In genomic region chr2:98534761-98535160, GRCh38 we compare ENCODE assay signal across 15 cellular contexts.
DNase-seq lines count a peak whose midpoint lies in the region; TF ChIP-seq lines count a peak whose summit lies in the region.
"Had no signal": no experiment of that assay in that cellular context is flagged by ENCODE, and none has a peak within 500 bp of the region (broad histone marks: within the 10 kb centered on the region; RNA-seq: fewer than 3 reads in every experiment).

No MANE protein-coding gene starts in this region.

- no peak overlapping the region for H3K4ac ChIP-seq in H9 (ENCODE audit: low read depth, low read length)

- no peak overlapping the region for H2AK5ac ChIP-seq in H9 (ENCODE audit: insufficient read length, low read length)

- H2BK120ac ChIP-seq in H9 (ENCODE audit: low read depth, low read length, poor library complexity, severe bottlenecking), result no peak overlapping the region

- H3K27me3 ChIP-seq in H9 (ENCODE audit: insufficient read depth, low read length) (no peaks in the 10 kb centered on the region), spleen (replicated peaks in 1 of 7) (no peaks in the 10 kb centered on the region), Caco-2 (replicated peaks; ENCODE audit: control insufficient read depth, insufficient read depth, low read length) (no peaks in the 10 kb centered on the region)

- TF ChIP-seq POLR2A in spleen (IDR thresholded peaks at IDR 0.05), result no peak

- H4K20me1 ChIP-seq in H9 (ENCODE audit: control insufficient read depth, insufficient read depth, insufficient read length), result no peaks in the 10 kb centered on the region

- no peak for DNase-seq in activated naive CD4-positive, alpha-beta T cell treated with anti-CD3 and anti-CD28 coated beads, Interleukin-2, amount 10 ng/mL, durations not matched to agents 7 days and 5 days
- DNase-seq in activated naive CD4-positive, alpha-beta T cell treated with Interleukin-2 at 50 U/mL for 16 hours, result no peak
- DNase-seq in H9 (no peak), spleen (peak; percentile 56), Caco-2 (no peak)
- no peak for DNase-seq in activated naive CD8-positive, alpha-beta T cell treated with anti-CD3 and anti-CD28 coated beads for 36 hours
- no peak for DNase-seq in effector CD4-positive, alpha-beta T cell
- DNase-seq: NCI-H187, NCI-H345, NCI-H526 treated with DMSO at 0.1 percent for 48 hours, OCI-M1, SHP77 treated with DMSO at 0.1 percent for 48 hours had no signal

- H3K23me2 ChIP-seq in H9 (ENCODE audit: insufficient read length, low read depth, low read length, poor library complexity, severe bottlenecking), result no peaks in the 10 kb centered on the region

- H3K27ac Mint-ChIP-seq in activated naive CD4-positive, alpha-beta T cell treated with anti-CD3 and anti-CD28 coated beads, Interleukin-2, amount 10 ng/mL, durations not matched to agents 7 days and 5 days, result peak overlapping the region; percentile 11
- H3K27ac Mint-ChIP-seq in H9 (peak overlapping the region in 2 of 3 experiments; percentile 1 to 78; a peak in 1 of 7 replicates), Caco-2 (ENCODE audit: unreplicated experiment) (no peak overlapping the region)
- peak overlapping the region; percentile 13 for H3K27ac Mint-ChIP-seq in activated naive CD8-positive, alpha-beta T cell treated with anti-CD3 and anti-CD28 coated beads for 36 hours

- no peaks in the 10 kb centered on the region for H3K4me1 Mint-ChIP-seq in activated naive CD4-positive, alpha-beta T cell treated with anti-CD3 and anti-CD28 coated beads, Interleukin-2, amount 10 ng/mL, durations not matched to agents 7 days and 5 days
- no peaks in the 10 kb centered on the region for H3K4me1 Mint-ChIP-seq in H9
- H3K4me1 Mint-ChIP-seq in activated naive CD8-positive, alpha-beta T cell treated with anti-CD3 and anti-CD28 coated beads for 36 hours, result no peaks in the 10 kb centered on the region
- H3K4me1 Mint-ChIP-seq in Caco-2 (ENCODE audit: low read depth, unreplicated experiment), result no peaks in the 10 kb centered on the region

- H2AFZ ChIP-seq in H9 (ENCODE audit: low read length), result no peak overlapping the region

- no peak overlapping the region for H3T11ph ChIP-seq in H9 (ENCODE audit: low read length)

- H2BK12ac ChIP-seq in H9 (ENCODE audit: insufficient read length, low read depth, low read length), result no peak overlapping the region

- no peak overlapping the region for H2BK5ac ChIP-seq in H9 (ENCODE audit: insufficient read length, low read length)

- no peak overlapping the region for H4K8ac ChIP-seq in H9 (replicated peaks; ENCODE audit: insufficient read length, low read depth, low read length)

- H3K27ac ChIP-seq in H9 (ENCODE audit: insufficient read length, low read depth, low read length) (no peak overlapping the region), spleen (no peak overlapping the region)
- H3K27ac ChIP-seq: C4-2B had no signal

- intact Hi-C loops in spleen (cut with DNase I; ENCODE audit: low total_unique reads) (no loop called here), Caco-2 (cut with micrococcal nuclease; ENCODE audit: unreplicated experiment) (no loop called here)

- no peaks in the 10 kb centered on the region for H3K9me3 Mint-ChIP-seq in activated naive CD4-positive, alpha-beta T cell treated with anti-CD3 and anti-CD28 coated beads, Interleukin-2, amount 10 ng/mL, durations not matched to agents 7 days and 5 days
- no peaks in the 10 kb centered on the region for H3K9me3 Mint-ChIP-seq in H9
- no peaks in the 10 kb centered on the region for H3K9me3 Mint-ChIP-seq in activated naive CD8-positive, alpha-beta T cell treated with anti-CD3 and anti-CD28 coated beads for 36 hours
- H3K9me3 Mint-ChIP-seq in Caco-2 (ENCODE audit: unreplicated experiment), result no peaks in the 10 kb centered on the region

- H3K79me1 ChIP-seq in H9 (ENCODE audit: insufficient read depth, low read depth, low read length, poor library complexity, severe bottlenecking), result no peaks in the 10 kb centered on the region

- CTCF ChIA-PET in activated naive CD4-positive, alpha-beta T cell treated with anti-CD3 and anti-CD28 coated beads, Interleukin-2, amount 10 ng/mL, durations not matched to agents 7 days and 5 days (lab: Charles Lee), result no interaction called here
- CTCF ChIA-PET in Caco-2 (lab: Charles Lee), result no interaction called here

- H3K79me2 ChIP-seq in H9 (ENCODE audit: insufficient read depth, low read length), result no peaks in the 10 kb centered on the region

- H3K23ac ChIP-seq in H9 (ENCODE audit: insufficient read length, low read depth, low read length), result no peak overlapping the region

- no peak overlapping the region for H3K4me3 Mint-ChIP-seq in activated naive CD4-positive, alpha-beta T cell treated with anti-CD3 and anti-CD28 coated beads, Interleukin-2, amount 10 ng/mL, durations not matched to agents 7 days and 5 days
- H3K4me3 Mint-ChIP-seq in H9 (no peak overlapping the region), Caco-2 (ENCODE audit: unreplicated experiment) (no peak overlapping the region)
- no peak overlapping the region for H3K4me3 Mint-ChIP-seq in activated naive CD8-positive, alpha-beta T cell treated with anti-CD3 and anti-CD28 coated beads for 36 hours

- H2BK15ac ChIP-seq in H9 (ENCODE audit: low read depth, low read length), result no peak overlapping the region

- H4K91ac ChIP-seq in H9 (ENCODE audit: insufficient read length, low read depth, low read length), result no peak overlapping the region

- H3K36me3 ChIP-seq in spleen, result peaks cover 0 to 74% (median 31%) of the 10 kb centered on the region in 6 donors
- H3K36me3 ChIP-seq in Caco-2 (ENCODE audit: control insufficient read depth, insufficient read depth, low read length), result no peaks in the 10 kb centered on the region; the same call in 1 of the 2 replicates
- H3K36me3 ChIP-seq: HAP-1 had no signal

- H3K56ac ChIP-seq in H9 (ENCODE audit: insufficient read length, low read depth, low read length), result no peak overlapping the region

- no peak overlapping the region for H3K14ac ChIP-seq in H9 (ENCODE audit: insufficient read depth, low read length)

- H2BK20ac ChIP-seq in H9 (ENCODE audit: low read depth, low read length, poor library complexity, severe bottlenecking), result no peak overlapping the region

- no peak overlapping the region for H4K5ac ChIP-seq in H9 (ENCODE audit: insufficient read length, low read depth, low read length)

- POLR2A ChIA-PET in Caco-2 (lab: Charles Lee), result no interaction called here

- no peak overlapping the region for H3K18ac ChIP-seq in H9 (ENCODE audit: insufficient read length, low read depth, low read length)

- WGBS in H9 (ENCODE audit: extremely low coverage, insufficient read length, low lambda C conversion rate), result no CpG with 5 or more reads among the region's 3 CpGs
- 94 to 97% (median 94%) methylated on average over 3 of the region's 3 CpGs for WGBS in spleen, 5 donors

- H3K9me3 ChIP-seq in H9 (ENCODE audit: control insufficient read depth, low read depth, low read length) (no peaks in the 10 kb centered on the region), spleen (no peaks in the 10 kb centered on the region), Caco-2 (no peaks in the 10 kb centered on the region)
- H3K9me3 ChIP-seq: HAP-1 had no signal

- H3K27me3 Mint-ChIP-seq in activated naive CD4-positive, alpha-beta T cell treated with anti-CD3 and anti-CD28 coated beads, Interleukin-2, amount 10 ng/mL, durations not matched to agents 7 days and 5 days, result no peaks in the 10 kb centered on the region
- H3K27me3 Mint-ChIP-seq in H9 (ENCODE audit: low read depth), result no peaks in the 10 kb centered on the region
- no peaks in the 10 kb centered on the region for H3K27me3 Mint-ChIP-seq in activated naive CD8-positive, alpha-beta T cell treated with anti-CD3 and anti-CD28 coated beads for 36 hours
- H3K27me3 Mint-ChIP-seq in Caco-2 (ENCODE audit: insufficient read depth, unreplicated experiment), result no peaks in the 10 kb centered on the region

- H3K4me1 ChIP-seq in H9 (ENCODE audit: insufficient read depth, low read length), result no peaks in the 10 kb centered on the region
- no peaks in the 10 kb centered on the region for H3K4me1 ChIP-seq in spleen
- H3K4me1 ChIP-seq in Caco-2, result no peaks in the 10 kb centered on the region
- H3K4me1 ChIP-seq: HAP-1 had no signal

- no TSS peak for BruUV-seq in Caco-2 (replicated peaks; lab: Mats Ljungman, UMichigan)

- H3K9ac ChIP-seq in H9 (ENCODE audit: extremely low read depth, insufficient read length, low read length), result no peak overlapping the region

- no peak for TF ChIP-seq CTCF in H9 (conservative IDR thresholded peaks at IDR 0.05)
- TF ChIP-seq CTCF in spleen (IDR thresholded peaks at IDR 0.05 in 8 of 11, conservative IDR thresholded peaks at IDR 0.05 in 3 of 11), result no peak
- no peak for TF ChIP-seq CTCF in Caco-2 (IDR thresholded peaks at IDR 0.05; ENCODE audit: insufficient read depth in 1 of 2, low read depth in 1 of 2, low read length in 1 of 2, severe bottlenecking in 1 of 2, unreplicated experiment in 1 of 2)

- H3K36me3 Mint-ChIP-seq in activated naive CD4-positive, alpha-beta T cell treated with anti-CD3 and anti-CD28 coated beads, Interleukin-2, amount 10 ng/mL, durations not matched to agents 7 days and 5 days, result peaks cover 60% of the 10 kb centered on the region
- H3K36me3 Mint-ChIP-seq in H9 (ENCODE audit: insufficient read depth in 1 of 3, low read depth in 3 of 3), result peaks cover 19 to 50% (median 30%) of the 10 kb centered on the region in 3 experiments; a peak in 6 of 7 replicates
- H3K36me3 Mint-ChIP-seq in activated naive CD8-positive, alpha-beta T cell treated with anti-CD3 and anti-CD28 coated beads for 36 hours, result peaks cover 2% of the 10 kb centered on the region
- no peaks in the 10 kb centered on the region for H3K36me3 Mint-ChIP-seq in Caco-2 (ENCODE audit: insufficient read depth, unreplicated experiment)

- no peak overlapping the region for H3K4me3 ChIP-seq in spleen
- no peak overlapping the region for H3K4me3 ChIP-seq in Caco-2 (ENCODE audit: low read depth, low read length)
- H3K4me3 ChIP-seq: HAP-1, K562 had no signal

- H3K4me2 ChIP-seq in H9 (ENCODE audit: insufficient read depth, insufficient read length, low read length), result no peak overlapping the region
